8 cellular contexts compared by ENCODE assay signal in genomic region chr17:31318298-31319190, GRCh38. TPM values are rescaled to one million over a fixed set of nuclear protein-coding genes. Genes with fewer than 3 reads are reported as not detected.
DNase-seq lines count a peak whose midpoint lies in the region; ATAC-seq, FAIRE-seq and TF ChIP-seq lines count a peak whose summit lies in the region.

No MANE protein-coding gene starts in this region.

- no peak overlapping the region for H2BK5ac ChIP-seq in trophoblast cell (ENCODE audit: low read depth, low read length, poor library complexity)

- no peak overlapping the region for H3K9ac ChIP-seq in trophoblast cell (ENCODE audit: low read length)

- H2AFZ ChIP-seq in trophoblast cell (ENCODE audit: insufficient read depth, low read length, poor library complexity) = no peak overlapping the region

- TF ChIP-seq CTCF in GM13977 (IDR thresholded peaks at IDR 0.05; ENCODE audit: extremely low read depth, insufficient read depth, missing control alignments) (no peak), mesothelial cell of epicardium (IDR thresholded peaks at IDR 0.05; ENCODE audit: unreplicated experiment) (no peak)

- in situ Hi-C loops in GM13977 (cut with MboI; ENCODE audit: low pct_unique_long_range_greater_than_20kb, low sequenced_read_pairs, unreplicated experiment) = no loop called here

- no peaks in the 10 kb centered on the region for H3K36me3 ChIP-seq in trophoblast cell (ENCODE audit: control insufficient read depth in 1 of 2, insufficient read depth in 2 of 2, low read length in 2 of 2)

- H3K79me2 ChIP-seq in trophoblast cell (ENCODE audit: control insufficient read depth, insufficient read depth, low read length, poor library complexity) = no peaks in the 10 kb centered on the region

- H2BK120ac ChIP-seq in trophoblast cell (ENCODE audit: insufficient read depth, low read length, poor library complexity) = no peak overlapping the region

- H3K9me3 ChIP-seq in trophoblast cell (ENCODE audit: insufficient read depth, low read depth, low read length) = no peaks in the 10 kb centered on the region

- no peak overlapping the region for H3K18ac ChIP-seq in trophoblast cell (ENCODE audit: low read length)

- no peak overlapping the region for H3K4me2 ChIP-seq in trophoblast cell (ENCODE audit: low read length)

- H2BK12ac ChIP-seq in trophoblast cell (ENCODE audit: low read length) = no peak overlapping the region

- no peak overlapping the region for H2AK5ac ChIP-seq in trophoblast cell (ENCODE audit: low read length)

- no peaks in the 10 kb centered on the region for H3K4me1 ChIP-seq in trophoblast cell (ENCODE audit: control insufficient read depth in 1 of 2, insufficient read depth in 2 of 2, low read length in 2 of 2)

- no peak overlapping the region for H3K27ac ChIP-seq in trophoblast cell (ENCODE audit: low read depth, low read length)

- H4K8ac ChIP-seq in trophoblast cell (ENCODE audit: low read depth, low read length) = no peak overlapping the region

- H3K4ac ChIP-seq in trophoblast cell (ENCODE audit: low read depth, low read length) = no peak overlapping the region

- no peak overlapping the region for H3K23ac ChIP-seq in trophoblast cell (ENCODE audit: low read length)

- FAIRE-seq in GM19239 (lab: Jason Lieb, UNC) = peak; percentile 98

- H3K4me3 Mint-ChIP-seq in mesothelial cell of epicardium = no peak overlapping the region

- H3K27me3 Mint-ChIP-seq in mesothelial cell of epicardium (ENCODE audit: low read depth) = no peaks in the 10 kb centered on the region

- H3K36me3 Mint-ChIP-seq in mesothelial cell of epicardium = peaks cover 4% of the 10 kb centered on the region

- H3K4me3 ChIP-seq in trophoblast cell (ENCODE audit: low read depth, low read length) = no peak overlapping the region

- H4K12ac ChIP-seq in trophoblast cell (ENCODE audit: low read depth, low read length) = no peak overlapping the region

- H3K14ac ChIP-seq in trophoblast cell (ENCODE audit: low read length) = no peak overlapping the region

- no peak overlapping the region for H3K27ac Mint-ChIP-seq in mesothelial cell of epicardium

- no peaks in the 10 kb centered on the region for H3K4me1 Mint-ChIP-seq in mesothelial cell of epicardium

- DNase-seq in GM19239 (ENCODE audit: insufficient read length, low spot score) = no peak
- DNase-seq in MV-4-11 (lab: John Stamatoyannopoulos, UW) = peak; percentile 90
- DNase-seq in activated CD8-positive, alpha-beta memory T cell treated with anti-CD3 and anti-CD28 coated beads, Interleukin-2, amount 50 U/mL, for 48 hours = peak; percentile 67
- peak; percentile 7 to 20 for DNase-seq in trophoblast cell
- no peak for DNase-seq in GM13977 (ENCODE audit: low spot score)
- no peak for DNase-seq in amniotic stem cell (lab: John Stamatoyannopoulos, UW)
- DNase-seq in mesothelial cell of epicardium (ENCODE audit: low spot score in 2 of 2, unreplicated experiment in 2 of 2) = no peak

- H4K91ac ChIP-seq in trophoblast cell (ENCODE audit: low read depth, low read length) = no peak overlapping the region

- no peaks in the 10 kb centered on the region for H3K27me3 ChIP-seq in trophoblast cell (ENCODE audit: insufficient read depth, low read length)

- no peaks in the 10 kb centered on the region for H3K79me1 ChIP-seq in trophoblast cell (ENCODE audit: low read length)

- ATAC-seq in esophagus mucosa = peak; percentile 52

- no CpG with 5 or more reads among the region's 11 CpGs for WGBS in trophoblast cell (ENCODE audit: extremely low coverage, insufficient coverage, insufficient read length)

- no peaks in the 10 kb centered on the region for H3K9me3 Mint-ChIP-seq in mesothelial cell of epicardium

RNA-seq across cellular contexts. Expression of gene EVI2A, which starts 2.9 kb away (rescaled TPM):
- total RNA-seq in esophagus mucosa (0.52 TPM), mesothelial cell of epicardium (not detected in 3 replicates)
- polyA plus RNA-seq in trophoblast cell (2013) = 0.11 and 0.14 TPM in 2 replicates

RNA-seq across cellular contexts. Expression of gene EVI2B, which starts 4.7 kb away (rescaled TPM):
- total RNA-seq in esophagus mucosa (1.3 TPM), mesothelial cell of epicardium (not detected in 3 replicates)
- polyA plus RNA-seq in trophoblast cell (2013) = not detected in 2 replicates

RNA-seq across cellular contexts. Expression of gene OMG, which starts 21.5 kb away (rescaled TPM):
- not detected for total RNA-seq in esophagus mucosa
- 2.1 and 2.4 TPM in 2 replicates for polyA plus RNA-seq in trophoblast cell (2013)
- total RNA-seq in mesothelial cell of epicardium = not detected in 3 replicates

Comparison
In these comparisons a context has a peak if more than half of its experiments do, and no peak if none do; other contexts are left out.
1. DNase-seq: peak in MV-4-11 (single experiment), activated CD8-positive, alpha-beta memory T cell treated with anti-CD3 and anti-CD28 coated beads, Interleukin-2, amount 50 U/mL, for 48 hours (single experiment) and trophoblast cell (2 of 2); none in GM19239 (single experiment), GM13977 (single experiment), amniotic stem cell (single experiment) and mesothelial cell of epicardium (0 of 2).